ENCODE assay signal across 8 cellular contexts in the genomic region with DNA sequence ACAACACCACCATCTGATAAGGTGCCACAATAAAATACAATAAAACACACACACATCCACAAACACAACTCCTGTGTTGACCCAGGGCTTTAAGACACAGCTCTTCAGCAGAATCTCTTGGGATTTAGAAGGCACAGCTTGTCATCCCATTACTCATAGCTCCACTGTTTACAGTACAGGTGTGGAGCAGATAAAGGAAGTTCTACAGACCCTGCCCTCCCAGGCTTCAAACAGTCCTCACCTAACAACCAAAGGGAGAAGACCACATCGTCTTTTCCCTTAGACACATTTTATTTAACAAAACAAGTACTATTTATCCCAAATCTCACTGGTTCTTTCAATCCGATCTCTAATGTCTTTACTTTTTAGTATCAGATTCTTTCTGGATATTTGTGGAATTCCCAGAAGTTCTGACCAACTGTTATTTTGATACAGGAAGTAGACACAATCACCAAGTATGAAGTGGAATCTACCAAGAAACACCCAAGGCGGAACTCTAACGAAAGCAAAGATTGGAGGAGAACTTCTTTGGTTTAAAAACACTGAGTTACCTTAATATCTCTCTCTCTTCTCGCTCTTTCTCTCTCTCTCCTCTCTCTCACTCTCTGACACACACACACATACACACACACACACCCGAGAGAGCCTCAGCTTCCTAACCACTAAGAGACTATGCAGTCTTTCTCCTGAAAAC. TPM values are rescaled to one million over a fixed set of nuclear protein-coding genes. Genes with fewer than 3 reads are reported as not detected.
A peak's percentile ranks its signal among the peaks of the same experiment; 100 is the strongest.
DNase-seq lines count a peak whose midpoint lies in the region; ATAC-seq, FAIRE-seq and TF ChIP-seq lines count a peak whose summit lies in the region.

No MANE protein-coding gene starts in this region.

- no peaks in the 10 kb centered on the region for H3K36me3 ChIP-seq in kidney (ENCODE audit: control insufficient read depth in 1 of 2, insufficient read depth in 2 of 2, low read length in 2 of 2)
- H3K36me3 ChIP-seq in testis (ENCODE audit: low read depth, missing control alignments): no peaks in the 10 kb centered on the region

- 52 to 59% methylated on average over 6 of the region's 6 CpGs for WGBS in testis, 2 donors

- peaks cover 17 to 20% of the 10 kb centered on the region in 2 donors for H3K4me1 ChIP-seq in kidney (ENCODE audit: control insufficient read depth in 1 of 2, insufficient read depth in 1 of 2, low read depth in 1 of 2, low read length in 2 of 2)
- H3K4me1 ChIP-seq in testis: peaks cover 17% of the 10 kb centered on the region

- POLR2A ChIA-PET in CD4-positive, alpha-beta T cell (lab: Charles Lee): interaction anchor here (0.8 to 5.3 kb wide), 21 partner anchors 7 to 608 kb away, joined by 3 to 42 read pairs (median 6); partner anchors contain the start of gene CYTH1
- POLR2A ChIA-PET in activated B cell treated with CpG ODN at 0.5 μM for 24 hours (lab: Charles Lee): interaction anchor here (0.8 to 9.0 kb wide), 15 partner anchors 10 to 1413 kb away, joined by 3 to 396 read pairs (median 46); partner anchors contain the start of genes CYTH1 and USP36

- CTCF ChIA-PET in CD4-positive, alpha-beta T cell (lab: Charles Lee): interaction anchor here (0.8 to 4.2 kb wide), 14 partner anchors 10 to 63 kb away, joined by 3 to 16 read pairs (median 3); no protein-coding TSS in a partner anchor
- CTCF ChIA-PET in activated B cell treated with CpG ODN at 0.5 μM for 24 hours (lab: Charles Lee): interaction anchor here (1.4 to 6.1 kb wide), 6 partner anchors 13 to 40 kb away, joined by 3 to 52 read pairs (median 8); no protein-coding TSS in a partner anchor

- H3K4me1 Mint-ChIP-seq in CD4-positive, alpha-beta T cell (ENCODE audit: low read depth): peaks cover 91% of the 10 kb centered on the region
- peaks cover 82% of the 10 kb centered on the region for H3K4me1 Mint-ChIP-seq in activated B cell treated with CpG ODN at 0.5 μM for 24 hours

- FAIRE-seq in kidney (lab: Jason Lieb, UNC): no peak

- no peaks in the 10 kb centered on the region for H3K9me3 Mint-ChIP-seq in CD4-positive, alpha-beta T cell
- no peaks in the 10 kb centered on the region for H3K9me3 Mint-ChIP-seq in activated B cell treated with CpG ODN at 0.5 μM for 24 hours

- ATAC-seq in CD4-positive, alpha-beta T cell (ENCODE audit: poor library complexity): peak; percentile 17
- ATAC-seq in HG02678 (IDR thresholded peaks at IDR 0.05; ENCODE audit: unreplicated experiment) (peak; percentile 6), activated B cell treated with CpG ODN at 0.5 μM for 24 hours (ENCODE audit: low read depth) (peak; percentile 18), left lobe of liver (no peak), HG02588 (IDR thresholded peaks at IDR 0.05; ENCODE audit: unreplicated experiment) (no peak)

- no peaks in the 10 kb centered on the region for H3K27me3 ChIP-seq in CD4-positive, alpha-beta T cell (ENCODE audit: control insufficient read depth, insufficient read depth, low read length)
- no peaks in the 10 kb centered on the region for H3K27me3 ChIP-seq in testis

- H3K4me3 ChIP-seq in kidney (ENCODE audit: low read length in 2 of 2) (peak overlapping the region; percentile 52 to 55), testis (peak overlapping the region in 1 of 2 donors; percentile 14)

- H3K27ac ChIP-seq in CD4-positive, alpha-beta T cell (ENCODE audit: low read depth, low read length): peak overlapping the region; percentile 80
- peak overlapping the region; percentile 63 to 74 for H3K27ac ChIP-seq in kidney (ENCODE audit: low read depth in 2 of 2, low read length in 2 of 2)
- peak overlapping the region; percentile 5 to 52 for H3K27ac ChIP-seq in testis

- no peak for DNase-seq in CD4-positive, alpha-beta T cell
- no peak for DNase-seq in activated B cell treated with CpG ODN at 0.5 μM for 24 hours
- no peak for DNase-seq in kidney
- DNase-seq in testis: no peak
- no peak for DNase-seq in left lobe of liver (ENCODE audit: low spot score)
- DNase-seq in putamen (ENCODE audit: low spot score): no peak

- peak overlapping the region; percentile 96 for H3K4me3 Mint-ChIP-seq in CD4-positive, alpha-beta T cell
- peak overlapping the region; percentile 92 for H3K4me3 Mint-ChIP-seq in activated B cell treated with CpG ODN at 0.5 μM for 24 hours

- no peaks in the 10 kb centered on the region for H3K27me3 Mint-ChIP-seq in CD4-positive, alpha-beta T cell
- no peaks in the 10 kb centered on the region for H3K27me3 Mint-ChIP-seq in activated B cell treated with CpG ODN at 0.5 μM for 24 hours

- no peaks in the 10 kb centered on the region for H3K9me3 ChIP-seq in CD4-positive, alpha-beta T cell (ENCODE audit: control insufficient read depth, low read length)
- H3K9me3 ChIP-seq in kidney (ENCODE audit: control insufficient read depth in 1 of 2, low read length in 2 of 2) (no peaks in the 10 kb centered on the region), testis (no peaks in the 10 kb centered on the region)

- no peak for TF ChIP-seq CTCF in CD4-positive, alpha-beta T cell (IDR thresholded peaks at IDR 0.05)
- TF ChIP-seq CTCF in activated B cell treated with CpG ODN at 0.5 μM for 24 hours (IDR thresholded peaks at IDR 0.05): no peak
- TF ChIP-seq CTCF in kidney (IDR thresholded peaks at IDR 0.05; ENCODE audit: borderline replicate concordance, extremely low read depth, insufficient read depth): no peak
- TF ChIP-seq CTCF in testis (IDR thresholded peaks at IDR 0.05): no peak

- H3K27ac Mint-ChIP-seq in CD4-positive, alpha-beta T cell: peak overlapping the region; percentile 90
- peak overlapping the region; percentile 90 for H3K27ac Mint-ChIP-seq in activated B cell treated with CpG ODN at 0.5 μM for 24 hours

- TF ChIP-seq POLR2A in testis (IDR thresholded peaks at IDR 0.05): no peak

- intact Hi-C loops in CD4-positive, alpha-beta T cell (cut with DNase I, micrococcal nuclease): loop anchor here in 1 of 2 experiments (1.0 to 5.0 kb wide), 4 partner anchors 9 to 41 kb away; no protein-coding TSS in a partner anchor
- intact Hi-C loops in activated B cell treated with CpG ODN at 0.5 μM for 24 hours (cut with micrococcal nuclease) (loop anchor here (1.0 to 2.0 kb wide), 7 partner anchors 9 to 44 kb away; no protein-coding TSS in a partner anchor), kidney (cut with DNase I) (no loop called here), testis (cut with DNase I; ENCODE audit: low total_unique reads) (no loop called here)

- peak overlapping the region; percentile 22 to 47 for H3K9ac ChIP-seq in kidney (ENCODE audit: low read length in 2 of 2)

- peaks cover 69% of the 10 kb centered on the region for H3K36me3 Mint-ChIP-seq in CD4-positive, alpha-beta T cell (ENCODE audit: low read depth)
- peaks cover 34% of the 10 kb centered on the region for H3K36me3 Mint-ChIP-seq in activated B cell treated with CpG ODN at 0.5 μM for 24 hours (ENCODE audit: low read depth)

RNA-seq across cellular contexts. Expression of gene CYTH1, which starts 46.1 kb away (rescaled TPM):
- 100 to 1,000 TPM; 521 to 525 TPM for total RNA-seq in CD4-positive, alpha-beta T cell
- total RNA-seq in activated B cell treated with CpG ODN at 0.5 μM for 24 hours: 368 and 391 TPM in 2 replicates
- total RNA-seq in kidney: 59.7 TPM
- polyA plus RNA-seq in kidney (ENCODE audit: insufficient read depth, low read depth, low replicate concordance): 25.3 TPM
- 10 to 100 TPM; 42.2 to 47.9 TPM for total RNA-seq in testis
- polyA plus RNA-seq in testis (ENCODE audit: insufficient read depth, low read depth, low replicate concordance): 40.8 TPM
- total RNA-seq in left lobe of liver: 32.1 TPM

Comparison
In these comparisons a context has a peak if more than half of its experiments do, and no peak if none do; other contexts are left out.
1. ATAC-seq: peak in CD4-positive, alpha-beta T cell (single experiment), HG02678 (single experiment) and activated B cell treated with CpG ODN at 0.5 μM for 24 hours (single experiment); none in left lobe of liver (single experiment) and HG02588 (single experiment).
2. H3K27ac ChIP-seq: peak in every context shown above with its lines; median percentile 80 in CD4-positive, alpha-beta T cell; 68 in kidney; 28 in testis.